ENCODE assay signal across 1 cellular context in the genomic region with DNA sequence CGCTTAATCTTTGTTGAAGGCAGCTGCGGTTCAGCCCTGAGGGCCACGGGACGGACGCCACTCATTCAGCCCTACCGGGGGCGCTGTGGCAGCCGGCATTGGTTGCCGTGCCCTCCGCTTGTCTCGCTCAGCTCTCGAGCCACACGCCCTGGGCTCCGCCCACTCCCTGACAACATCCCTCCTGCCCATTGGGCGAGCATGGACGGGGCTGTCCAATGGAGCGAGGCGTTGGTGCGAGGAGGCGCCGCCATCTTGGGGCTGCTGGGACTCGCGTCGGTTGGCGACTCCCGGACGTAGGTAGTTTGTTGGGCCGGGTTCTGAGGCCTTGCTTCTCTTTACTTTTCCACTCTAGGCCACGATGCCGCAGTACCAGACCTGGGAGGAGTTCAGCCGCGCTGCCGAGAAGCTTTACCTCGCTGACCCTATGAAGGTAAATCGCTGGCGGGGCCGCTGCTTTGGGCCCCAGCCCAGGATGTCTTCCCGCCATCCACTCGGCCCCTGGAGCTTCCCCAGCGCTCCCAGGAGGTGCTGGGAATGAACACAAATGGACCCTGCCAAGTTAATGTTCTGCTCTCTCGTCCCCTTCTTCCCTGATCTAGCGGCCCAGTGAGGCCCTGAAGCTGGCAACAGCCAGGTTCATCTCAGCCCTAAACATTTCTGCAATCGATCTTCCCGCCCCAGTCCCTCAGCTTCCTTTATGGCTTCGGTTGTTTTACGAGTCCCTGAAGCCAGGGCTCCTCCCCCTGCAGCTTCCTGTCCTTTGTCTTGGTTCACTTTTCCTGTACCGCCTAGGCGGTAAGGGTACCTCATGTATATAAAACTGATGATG.
TF ChIP-seq lines count a peak whose summit lies in the region.

A gene with protein sequence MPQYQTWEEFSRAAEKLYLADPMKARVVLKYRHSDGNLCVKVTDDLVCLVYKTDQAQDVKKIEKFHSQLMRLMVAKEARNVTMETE (plus strand): TSS at position 244 of the 829 bp plus-strand sequence. CDS start 115 bp downstream, at position 359.

TF ChIP-seq in liver, 16 proteins besides CTCF, POLR2A, EP300 and RAD21 (continued from another document):
- TF ChIP-seq, protein P1, sequence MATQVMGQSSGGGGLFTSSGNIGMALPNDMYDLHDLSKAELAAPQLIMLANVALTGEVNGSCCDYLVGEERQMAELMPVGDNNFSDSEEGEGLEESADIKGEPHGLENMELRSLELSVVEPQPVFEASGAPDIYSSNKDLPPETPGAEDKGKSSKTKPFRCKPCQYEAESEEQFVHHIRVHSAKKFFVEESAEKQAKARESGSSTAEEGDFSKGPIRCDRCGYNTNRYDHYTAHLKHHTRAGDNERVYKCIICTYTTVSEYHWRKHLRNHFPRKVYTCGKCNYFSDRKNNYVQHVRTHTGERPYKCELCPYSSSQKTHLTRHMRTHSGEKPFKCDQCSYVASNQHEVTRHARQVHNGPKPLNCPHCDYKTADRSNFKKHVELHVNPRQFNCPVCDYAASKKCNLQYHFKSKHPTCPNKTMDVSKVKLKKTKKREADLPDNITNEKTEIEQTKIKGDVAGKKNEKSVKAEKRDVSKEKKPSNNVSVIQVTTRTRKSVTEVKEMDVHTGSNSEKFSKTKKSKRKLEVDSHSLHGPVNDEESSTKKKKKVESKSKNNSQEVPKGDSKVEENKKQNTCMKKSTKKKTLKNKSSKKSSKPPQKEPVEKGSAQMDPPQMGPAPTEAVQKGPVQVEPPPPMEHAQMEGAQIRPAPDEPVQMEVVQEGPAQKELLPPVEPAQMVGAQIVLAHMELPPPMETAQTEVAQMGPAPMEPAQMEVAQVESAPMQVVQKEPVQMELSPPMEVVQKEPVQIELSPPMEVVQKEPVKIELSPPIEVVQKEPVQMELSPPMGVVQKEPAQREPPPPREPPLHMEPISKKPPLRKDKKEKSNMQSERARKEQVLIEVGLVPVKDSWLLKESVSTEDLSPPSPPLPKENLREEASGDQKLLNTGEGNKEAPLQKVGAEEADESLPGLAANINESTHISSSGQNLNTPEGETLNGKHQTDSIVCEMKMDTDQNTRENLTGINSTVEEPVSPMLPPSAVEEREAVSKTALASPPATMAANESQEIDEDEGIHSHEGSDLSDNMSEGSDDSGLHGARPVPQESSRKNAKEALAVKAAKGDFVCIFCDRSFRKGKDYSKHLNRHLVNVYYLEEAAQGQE (IDR thresholded peaks at IDR 0.05), result peak; percentile 25
- TF ChIP-seq, protein P2, sequence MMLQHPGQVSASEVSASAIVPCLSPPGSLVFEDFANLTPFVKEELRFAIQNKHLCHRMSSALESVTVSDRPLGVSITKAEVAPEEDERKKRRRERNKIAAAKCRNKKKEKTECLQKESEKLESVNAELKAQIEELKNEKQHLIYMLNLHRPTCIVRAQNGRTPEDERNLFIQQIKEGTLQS (IDR thresholded peaks at IDR 0.05), result no peak
TF ChIP-seq in liver: peak in this region for 9.
